22 cellular contexts compared by ENCODE assay signal in genomic region chr14:92959761-92960680, GRCh38. TPM values are rescaled to one million over a fixed set of nuclear protein-coding genes. Genes with fewer than 3 reads are reported as not detected.
DNase-seq lines count a peak whose midpoint lies in the region; TF ChIP-seq lines count a peak whose summit lies in the region.
"Had no signal": no experiment of that assay in that cellular context is flagged by ENCODE, and none has a peak within 500 bp of the region (broad histone marks: within the 10 kb centered on the region; RNA-seq: fewer than 3 reads in every experiment).

No MANE protein-coding gene starts in this region.

- TF ChIP-seq CTCF in endothelial cell (IDR thresholded peaks at IDR 0.05; ENCODE audit: unreplicated experiment) (no peak), osteoblast (IDR thresholded peaks at IDR 0.05; ENCODE audit: extremely low read depth, low read depth, low read length) (no peak), A673 (conservative IDR thresholded peaks at IDR 0.05; ENCODE audit: low read depth, low read length) (no peak)

- H3K36me3 Mint-ChIP-seq in endothelial cell (ENCODE audit: low read depth, unreplicated experiment): peaks cover 4% of the 10 kb centered on the region
- H3K36me3 Mint-ChIP-seq in activated CD4-positive, alpha-beta memory T cell treated with anti-CD3 and anti-CD28 coated beads for 36 hours: no peaks in the 10 kb centered on the region

- DNase-seq in NCI-H2107 treated with DMSO at 0.1 percent for 48 hours (lab: John Stamatoyannopoulos, UW; ENCODE audit: unreplicated experiment) (peak; percentile 35), NCI-H2107 (lab: John Stamatoyannopoulos, UW) (no peak), NCI-H69 (lab: John Stamatoyannopoulos, UW) (peak; percentile 87), endothelial cell (ENCODE audit: low spot score) (no peak), osteoblast (ENCODE audit: insufficient read length, low spot score, missing footprints) (peak; percentile 79), activated gamma-delta T cell (lab: John Stamatoyannopoulos, UW) (no peak), A673 (ENCODE audit: low spot score) (no peak)
- no peak for DNase-seq in activated CD4-positive, alpha-beta memory T cell treated with anti-CD3 and anti-CD28 coated beads for 36 hours
- DNase-seq: 8988T; activated CD4-positive, alpha-beta T cell treated with anti-CD3 and anti-CD28 coated beads, Interleukin-2, amount 50 U/mL, for 4 hours; activated naive CD8-positive, alpha-beta T cell treated with anti-CD3 and anti-CD28 coated beads, Interleukin-2, amount 50 U/mL, for 24 hours; activated T-cell treated with anti-CD3 and anti-CD28 coated beads, Interleukin-2, amount 50 U/mL, for 72 hours; CD4-positive, CD25-positive, alpha-beta regulatory T cell; cerebellar nuclear complex; EL; GOT3; Kasumi-1; NCI-H1436; stimulated activated CD4-positive, alpha-beta T cell treated with anti-CD3 and anti-CD28 coated beads, Interleukin-4, amount 100 ng/mL, for 1 hour; stimulated activated CD8-positive, alpha-beta memory T cell treated with anti-CD3 and anti-CD28 coated beads, Interleukin-4, amount 100 ng/mL, for 48 hours; transverse colon had no signal

- H3K4me3 ChIP-seq in osteoblast (ENCODE audit: insufficient read depth, low read length) (no peak overlapping the region), A673 (ENCODE audit: low read depth, low read length, poor library complexity, severe bottlenecking) (no peak overlapping the region)
- H3K4me3 ChIP-seq: SK-N-MC, transverse colon had no signal

- H2AFZ ChIP-seq in osteoblast (ENCODE audit: low read length): no peak overlapping the region

- BruUV-seq in A673 (replicated peaks; lab: Mats Ljungman, UMichigan): no TSS peak

- H3K27ac Mint-ChIP-seq in endothelial cell (ENCODE audit: unreplicated experiment): no peak overlapping the region
- H3K27ac Mint-ChIP-seq in activated CD4-positive, alpha-beta memory T cell treated with anti-CD3 and anti-CD28 coated beads for 36 hours: no peak overlapping the region
- H3K27ac Mint-ChIP-seq: activated naive CD8-positive, alpha-beta T cell treated with anti-CD3 and anti-CD28 coated beads, Interleukin-2, amount 50 U/mL, for 24 hours; activated T-cell treated with anti-CD3 and anti-CD28 coated beads, Interleukin-2, amount 50 U/mL, for 72 hours had no signal

- CTCF ChIA-PET in A673 (lab: Charles Lee): no interaction called here
- CTCF ChIA-PET in activated CD4-positive, alpha-beta memory T cell treated with anti-CD3 and anti-CD28 coated beads for 36 hours (lab: Charles Lee): interaction anchor here (0.6 kb wide), 1 partner anchor 117 kb away, joined by 5 read pairs; no protein-coding TSS in a partner anchor

- no peak overlapping the region for H3K4me2 ChIP-seq in osteoblast (ENCODE audit: insufficient read depth, low read length)

- H3K27ac ChIP-seq in osteoblast (ENCODE audit: low read depth, low read length) (no peak overlapping the region), A673 (ENCODE audit: low read depth, low read length, poor library complexity, severe bottlenecking) (no peak overlapping the region)
- H3K27ac ChIP-seq: SK-N-MC, transverse colon had no signal

- H3K36me3 ChIP-seq in osteoblast (ENCODE audit: insufficient read depth, low read length): no peaks in the 10 kb centered on the region
- no peaks in the 10 kb centered on the region for H3K36me3 ChIP-seq in A673 (ENCODE audit: insufficient read depth, low read length, poor library complexity, severe bottlenecking)
- H3K36me3 ChIP-seq: transverse colon had no signal

- H4K20me1 ChIP-seq in osteoblast (ENCODE audit: insufficient read depth, low read length): no peaks in the 10 kb centered on the region

- H3K4me3 Mint-ChIP-seq in endothelial cell (ENCODE audit: unreplicated experiment): peak overlapping the region; percentile 65
- H3K4me3 Mint-ChIP-seq in activated CD4-positive, alpha-beta memory T cell treated with anti-CD3 and anti-CD28 coated beads for 36 hours: no peak overlapping the region
- H3K4me3 Mint-ChIP-seq: activated naive CD8-positive, alpha-beta T cell treated with anti-CD3 and anti-CD28 coated beads, Interleukin-2, amount 50 U/mL, for 24 hours; activated T-cell treated with anti-CD3 and anti-CD28 coated beads, Interleukin-2, amount 50 U/mL, for 72 hours; CD4-positive, CD25-positive, alpha-beta regulatory T cell had no signal

- no peaks in the 10 kb centered on the region for H3K9me3 ChIP-seq in osteoblast (ENCODE audit: low read depth, low read length)
- H3K9me3 ChIP-seq in A673 (ENCODE audit: low read depth, low read length, poor library complexity, severe bottlenecking): no peaks in the 10 kb centered on the region
- H3K9me3 ChIP-seq: transverse colon had no signal

- H3K4me1 ChIP-seq in osteoblast (ENCODE audit: insufficient read depth, low read length) (peaks cover 14% of the 10 kb centered on the region), A673 (ENCODE audit: insufficient read depth, low read length, poor library complexity, severe bottlenecking) (no peaks in the 10 kb centered on the region)

- H3K79me2 ChIP-seq in osteoblast (ENCODE audit: insufficient read depth, low read length): no peaks in the 10 kb centered on the region

- H3K27me3 Mint-ChIP-seq in endothelial cell (ENCODE audit: unreplicated experiment): peaks cover 6% of the 10 kb centered on the region
- H3K27me3 Mint-ChIP-seq in activated CD4-positive, alpha-beta memory T cell treated with anti-CD3 and anti-CD28 coated beads for 36 hours: no peaks in the 10 kb centered on the region
- H3K27me3 Mint-ChIP-seq: activated naive CD8-positive, alpha-beta T cell treated with anti-CD3 and anti-CD28 coated beads, Interleukin-2, amount 50 U/mL, for 24 hours; CD4-positive, CD25-positive, alpha-beta regulatory T cell had no signal

- no peaks in the 10 kb centered on the region for H3K9me3 Mint-ChIP-seq in endothelial cell (ENCODE audit: unreplicated experiment)
- H3K9me3 Mint-ChIP-seq in activated CD4-positive, alpha-beta memory T cell treated with anti-CD3 and anti-CD28 coated beads for 36 hours: no peaks in the 10 kb centered on the region
- H3K9me3 Mint-ChIP-seq: activated naive CD8-positive, alpha-beta T cell treated with anti-CD3 and anti-CD28 coated beads, Interleukin-2, amount 50 U/mL, for 24 hours; activated T-cell treated with anti-CD3 and anti-CD28 coated beads, Interleukin-2, amount 50 U/mL, for 72 hours had no signal

- intact Hi-C loops in A673 (cut with micrococcal nuclease; ENCODE audit: unreplicated experiment): no loop called here
- intact Hi-C loops in activated CD4-positive, alpha-beta memory T cell treated with anti-CD3 and anti-CD28 coated beads for 36 hours (cut with micrococcal nuclease): no loop called here

- H3K4me1 Mint-ChIP-seq in endothelial cell (ENCODE audit: unreplicated experiment): no peaks in the 10 kb centered on the region
- H3K4me1 Mint-ChIP-seq in activated CD4-positive, alpha-beta memory T cell treated with anti-CD3 and anti-CD28 coated beads for 36 hours (ENCODE audit: low read depth): no peaks in the 10 kb centered on the region
- H3K4me1 Mint-ChIP-seq: activated naive CD8-positive, alpha-beta T cell treated with anti-CD3 and anti-CD28 coated beads, Interleukin-2, amount 50 U/mL, for 24 hours had no signal

- POLR2A ChIA-PET in A673 (lab: Charles Lee; ENCODE audit: low non-redundant PET): interaction anchor here (0.7 kb wide), 1 partner anchor 1060 kb away, joined by 4 read pairs; no protein-coding TSS in a partner anchor
- POLR2A ChIA-PET in activated CD4-positive, alpha-beta memory T cell treated with anti-CD3 and anti-CD28 coated beads for 36 hours (lab: Charles Lee): no interaction called here

- H3K27me3 ChIP-seq in osteoblast (ENCODE audit: insufficient read depth, low read length): no peaks in the 10 kb centered on the region
- no peaks in the 10 kb centered on the region for H3K27me3 ChIP-seq in A673 (replicated peaks; ENCODE audit: insufficient read depth, low read depth, low read length, poor library complexity)
- H3K27me3 ChIP-seq: transverse colon had no signal

RNA-seq across cellular contexts. Expression of gene CHGA, which starts 37.1 kb away (rescaled TPM):
- total RNA-seq in endothelial cell (ENCODE audit: unreplicated experiment): 0.67 TPM
- not detected in 2 replicates for total RNA-seq in osteoblast
- total RNA-seq in A673 (2021): 12.7 and 14.8 TPM in 2 replicates
- total RNA-seq in activated CD4-positive, alpha-beta memory T cell treated with anti-CD3 and anti-CD28 coated beads for 36 hours: not detected
- total RNA-seq: activated T-cell treated with anti-CD3 and anti-CD28 coated beads, Interleukin-2, amount 50 U/mL, for 72 hours; CD4-positive, CD25-positive, alpha-beta regulatory T cell had no signal

Comparison
In these comparisons a context has a peak if more than half of its experiments do, and no peak if none do; other contexts are left out.
1. DNase-seq: peak in NCI-H2107 treated with DMSO at 0.1 percent for 48 hours (single experiment), NCI-H69 (single experiment) and osteoblast (single experiment); none in NCI-H2107 (single experiment), endothelial cell (single experiment), activated gamma-delta T cell (single experiment), A673 (single experiment) and activated CD4-positive, alpha-beta memory T cell treated with anti-CD3 and anti-CD28 coated beads for 36 hours (single experiment).